ENCODE assay signal across 8 cellular contexts in the genomic region with DNA sequence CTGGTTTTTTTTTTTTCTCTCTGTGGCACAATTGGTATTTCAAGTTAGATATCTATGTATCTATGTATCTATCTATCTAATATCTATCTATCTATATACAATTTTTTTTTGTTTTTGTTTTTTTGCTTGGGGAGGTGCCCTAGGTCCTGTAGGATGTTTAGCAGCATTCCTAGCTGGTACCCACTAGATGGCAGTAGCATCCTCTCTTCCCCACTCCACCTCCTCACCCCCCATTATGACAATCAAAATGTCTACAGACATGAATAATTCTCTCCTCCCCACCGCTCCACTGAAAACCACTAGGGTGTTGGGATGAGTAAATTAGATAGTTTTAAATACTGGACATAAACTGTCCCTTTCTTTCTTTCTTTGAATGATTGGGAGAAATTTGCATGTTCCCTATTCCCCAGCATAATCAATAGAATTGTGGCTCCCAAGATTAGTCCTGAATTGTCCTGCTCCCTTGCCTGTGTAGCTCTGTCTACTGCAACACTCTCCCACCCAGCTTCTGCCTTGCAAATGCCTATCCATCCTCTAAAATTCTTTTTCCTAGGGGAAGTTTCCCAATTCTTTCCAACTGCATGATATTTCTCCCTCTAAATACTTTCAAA.
DNase-seq lines count a peak whose midpoint lies in the region; ATAC-seq and TF ChIP-seq lines count a peak whose summit lies in the region.

No MANE protein-coding gene starts in this region.

- H3K27me3 Mint-ChIP-seq in activated CD4-positive, alpha-beta T cell treated with anti-CD3 and anti-CD28 coated beads for 36 hours, result no peaks in the 10 kb centered on the region
- H3K27me3 Mint-ChIP-seq in neural progenitor cell (ENCODE audit: insufficient read depth, low read depth) (no peaks in the 10 kb centered on the region), immature natural killer cell (ENCODE audit: low read depth in 3 of 3) (no peaks in the 10 kb centered on the region)

- intact Hi-C loops in activated CD4-positive, alpha-beta T cell treated with anti-CD3 and anti-CD28 coated beads for 36 hours (cut with DNase I, micrococcal nuclease), result loop anchor here (1.0 to 10.0 kb wide), 3 partner anchors 415 to 898 kb away; no protein-coding TSS in a partner anchor

- no peaks in the 10 kb centered on the region for H4K20me1 ChIP-seq in neural progenitor cell (ENCODE audit: low read depth)

- no peak overlapping the region for H3K4me2 ChIP-seq in neural progenitor cell

- no peaks in the 10 kb centered on the region for H3K4me1 ChIP-seq in neural progenitor cell

- no peaks in the 10 kb centered on the region for H3K9me3 ChIP-seq in neural progenitor cell (ENCODE audit: low read depth)

- CTCF ChIA-PET in activated CD4-positive, alpha-beta T cell treated with anti-CD3 and anti-CD28 coated beads for 36 hours (lab: Charles Lee), result no interaction called here

- H3K27me3 ChIP-seq in neural progenitor cell, result no peaks in the 10 kb centered on the region

- H3K79me2 ChIP-seq in neural progenitor cell (ENCODE audit: low read depth), result no peaks in the 10 kb centered on the region

- no peaks in the 10 kb centered on the region for H3K36me3 Mint-ChIP-seq in activated CD4-positive, alpha-beta T cell treated with anti-CD3 and anti-CD28 coated beads for 36 hours (ENCODE audit: low read depth)
- no peaks in the 10 kb centered on the region for H3K36me3 Mint-ChIP-seq in neural progenitor cell
- no peaks in the 10 kb centered on the region for H3K36me3 Mint-ChIP-seq in immature natural killer cell

- no peak overlapping the region for H3K9ac ChIP-seq in neural progenitor cell

- no peak overlapping the region for H3K27ac ChIP-seq in neural progenitor cell

- POLR2A ChIA-PET in activated CD4-positive, alpha-beta T cell treated with anti-CD3 and anti-CD28 coated beads for 36 hours (lab: Charles Lee), result no interaction called here

- DNase-seq in activated CD4-positive, alpha-beta T cell treated with anti-CD3 and anti-CD28 coated beads for 36 hours, result peak; percentile 11
- no peak for DNase-seq in activated CD4-positive, alpha-beta T cell treated with anti-CD3 and anti-CD28 coated beads for 48 hours
- DNase-seq in HFF-Myc (ENCODE audit: extremely low read depth, low read depth), result peak; percentile 42
- DNase-seq in NCI-H446 (lab: John Stamatoyannopoulos, UW), result peak; percentile 27 to 57
- DNase-seq in cerebellar cortex (ENCODE audit: low spot score), result peak; percentile 16
- peak; percentile 65 for DNase-seq in neural progenitor cell (ENCODE audit: low spot score)
- DNase-seq in activated CD4-positive, CD25-positive, alpha-beta regulatory T cell treated with anti-CD3 and anti-CD28 coated beads, Interleukin-2, amount 50 U/mL, for 72 hours, result no peak
- DNase-seq in immature natural killer cell, result no peak

- no peak overlapping the region for H3K27ac Mint-ChIP-seq in activated CD4-positive, alpha-beta T cell treated with anti-CD3 and anti-CD28 coated beads for 36 hours
- H3K27ac Mint-ChIP-seq in neural progenitor cell (no peak overlapping the region), immature natural killer cell (no peak overlapping the region)

- no peaks in the 10 kb centered on the region for H3K36me3 ChIP-seq in neural progenitor cell

- no peaks in the 10 kb centered on the region for H3K4me1 Mint-ChIP-seq in activated CD4-positive, alpha-beta T cell treated with anti-CD3 and anti-CD28 coated beads for 36 hours
- H3K4me1 Mint-ChIP-seq in neural progenitor cell (peaks cover 6% of the 10 kb centered on the region), immature natural killer cell (no peaks in the 10 kb centered on the region)

- H3F3A ChIP-seq in neural progenitor cell (ENCODE audit: low read depth), result no peaks in the 10 kb centered on the region

- peaks cover 9% of the 10 kb centered on the region for H3K9me3 Mint-ChIP-seq in activated CD4-positive, alpha-beta T cell treated with anti-CD3 and anti-CD28 coated beads for 36 hours (ENCODE audit: low read depth)
- H3K9me3 Mint-ChIP-seq in neural progenitor cell (no peaks in the 10 kb centered on the region), immature natural killer cell (peaks cover 2 to 22% (median 9%) of the 10 kb centered on the region in 6 donors)

- TF ChIP-seq CTCF in HFF-Myc (IDR thresholded peaks at IDR 0.05; ENCODE audit: low read depth, low read length, missing control alignments), result peak; percentile 81
- peak; percentile 75 for TF ChIP-seq CTCF in neural progenitor cell (IDR thresholded peaks at IDR 0.05)

- H2AFZ ChIP-seq in neural progenitor cell (replicated peaks), result no peak overlapping the region

- H3K4me3 ChIP-seq in HFF-Myc (replicated peaks; ENCODE audit: low read depth, low read length) (no peak overlapping the region), neural progenitor cell (no peak overlapping the region)

- H3K4me3 Mint-ChIP-seq in activated CD4-positive, alpha-beta T cell treated with anti-CD3 and anti-CD28 coated beads for 36 hours, result no peak overlapping the region
- H3K4me3 Mint-ChIP-seq in neural progenitor cell (no peak overlapping the region), immature natural killer cell (no peak overlapping the region)

- no peak for ATAC-seq in activated CD4-positive, alpha-beta T cell treated with anti-CD3 and anti-CD28 coated beads for 36 hours

Comparison
In these comparisons a context has a peak if more than half of its experiments do, and no peak if none do; other contexts are left out.
1. DNase-seq: peak in activated CD4-positive, alpha-beta T cell treated with anti-CD3 and anti-CD28 coated beads for 36 hours (single experiment), HFF-Myc (single experiment), NCI-H446 (2 of 2), cerebellar cortex (single experiment) and neural progenitor cell (single experiment); none in activated CD4-positive, alpha-beta T cell treated with anti-CD3 and anti-CD28 coated beads for 48 hours (single experiment), activated CD4-positive, CD25-positive, alpha-beta regulatory T cell treated with anti-CD3 and anti-CD28 coated beads, Interleukin-2, amount 50 U/mL, for 72 hours (single experiment) and immature natural killer cell (0 of 3).